36 cellular contexts compared by ENCODE assay signal in genomic region chr5:9605041-9605440, GRCh38. TPM values are rescaled to one million over a fixed set of nuclear protein-coding genes. Genes with fewer than 3 reads are reported as not detected.
"Had no signal": no experiment of that assay in that cellular context is flagged by ENCODE, and none has a peak within 500 bp of the region (broad histone marks: within the 10 kb centered on the region; RNA-seq: fewer than 3 reads in every experiment).

No MANE protein-coding gene starts in this region.

- H3K9me3 Mint-ChIP-seq: activated B cell treated with CpG ODN at 0.5 μM for 24 hours; activated CD4-positive, alpha-beta memory T cell treated with anti-CD3 and anti-CD28 coated beads for 36 hours; activated T-cell treated with anti-CD3 and anti-CD28 coated beads, Interleukin-2, amount 50 U/mL, for 24 hours; T-helper 1 cell treated with Interleukin-12 subunit alpha and Interleukin-12 subunit beta and Interleukin-4 antibody, amounts not matched to agents 30 μg/mL and 1 μg/mL, for 36 hours; T-helper 2 cell treated with Interferon-gamma antibody and Interleukin-4, amounts not matched to agents 5 μg/mL and 100 μg/mL, for 36 hours had no signal

- DNase-seq: activated B cell treated with CpG ODN at 0.5 μM for 24 hours; activated CD4-positive, alpha-beta memory T cell treated with anti-CD3 and anti-CD28 coated beads for 36 hours; activated CD4-positive, alpha-beta T cell treated with anti-CD3 and anti-CD28 coated beads for 4 hours; activated CD4-positive, alpha-beta T cell treated with anti-CD3 and anti-CD28 coated beads, Interleukin-2, amount 10 ng/mL, durations not matched to agents 24 days and 14 days; activated CD4-positive, alpha-beta T cell treated with anti-CD3 and anti-CD28 coated beads, Interleukin-2, amount 50 U/mL, for 1 hour; activated CD4-positive, alpha-beta T cell treated with anti-CD3 and anti-CD28 coated beads, Interleukin-2, amount 50 U/mL, for 4 hours; activated CD4-positive, CD25-positive, alpha-beta regulatory T cell treated with anti-CD3 and anti-CD28 coated beads, Interleukin-2, amount 50 U/mL, for 72 hours; activated CD8-positive, alpha-beta memory T cell treated with anti-CD3 and anti-CD28 coated beads for 24 hours; activated CD8-positive, alpha-beta memory T cell treated with anti-CD3 and anti-CD28 coated beads, Interleukin-2, amount 10 ng/mL, durations not matched to agents 7 days and 5 days; activated CD8-positive, alpha-beta memory T cell treated with anti-CD3 and anti-CD28 coated beads, Interleukin-2, amount 50 U/mL, for 48 hours; activated CD8-positive, alpha-beta T cell treated with anti-CD3 and anti-CD28 coated beads, Interleukin-2, amount 10 ng/mL, durations not matched to agents 7 days and 5 days; activated effector memory CD4-positive, alpha-beta T cell treated with Interleukin-2 at 50 U/mL for 16 hours; activated gamma-delta T cell; activated naive CD4-positive, alpha-beta T cell treated with anti-CD3 and anti-CD28 coated beads, Interleukin-2, amount 10 ng/mL, durations not matched to agents 7 days and 5 days; activated naive CD4-positive, alpha-beta T cell treated with Interleukin-2 at 50 U/mL for 16 hours; activated naive CD8-positive, alpha-beta T cell treated with anti-CD3 and anti-CD28 coated beads, Interleukin-2, amount 10 ng/mL, durations not matched to agents 7 days and 5 days; activated naive CD8-positive, alpha-beta T cell treated with anti-CD3 and anti-CD28 coated beads, Interleukin-2, amount 50 U/mL, for 24 hours; activated T-cell treated with anti-CD3 and anti-CD28 coated beads, Interleukin-2, amount 50 U/mL, for 24 hours; activated T-cell treated with anti-CD3 and anti-CD28 coated beads, Interleukin-2, amount 50 U/mL, for 48 hours; amygdala; anterior cingulate cortex; body of pancreas; brain microvascular endothelial cell; central memory CD4-positive, alpha-beta T cell; T-helper 2 cell; T-helper 9 cell had no signal

- H3K27me3 ChIP-seq: ascending aorta, body of pancreas, brain microvascular endothelial cell, breast epithelium had no signal

- ATAC-seq: activated CD8-positive, alpha-beta memory T cell treated with anti-CD3 and anti-CD28 coated beads, Interleukin-2, amount 10 ng/mL, durations not matched to agents 7 days and 5 days; activated CD8-positive, alpha-beta T cell treated with anti-CD3 and anti-CD28 coated beads, Interleukin-2, amount 10 ng/mL, durations not matched to agents 7 days and 5 days; activated naive CD8-positive, alpha-beta T cell treated with anti-CD3 and anti-CD28 coated beads, Interleukin-2, amount 50 U/mL, for 24 hours; body of pancreas had no signal

- H3K4me3 Mint-ChIP-seq: activated B cell treated with CpG ODN at 0.5 μM for 24 hours; activated CD4-positive, alpha-beta memory T cell treated with anti-CD3 and anti-CD28 coated beads for 36 hours; activated CD4-positive, alpha-beta T cell treated with anti-CD3 and anti-CD28 coated beads, Interleukin-2, amount 10 ng/mL, durations not matched to agents 24 days and 14 days; activated CD8-positive, alpha-beta memory T cell treated with anti-CD3 and anti-CD28 coated beads, Interleukin-2, amount 10 ng/mL, durations not matched to agents 7 days and 5 days; activated CD8-positive, alpha-beta T cell treated with anti-CD3 and anti-CD28 coated beads, Interleukin-2, amount 10 ng/mL, durations not matched to agents 7 days and 5 days; activated naive CD4-positive, alpha-beta T cell treated with anti-CD3 and anti-CD28 coated beads, Interleukin-2, amount 10 ng/mL, durations not matched to agents 7 days and 5 days; activated naive CD4-positive, alpha-beta T cell treated with anti-CD3 and anti-CD28 coated beads, Interleukin-2, amount 50 U/mL, for 24 hours; activated naive CD8-positive, alpha-beta T cell; activated naive CD8-positive, alpha-beta T cell treated with anti-CD3 and anti-CD28 coated beads, Interleukin-2, amount 10 ng/mL, durations not matched to agents 7 days and 5 days; activated naive CD8-positive, alpha-beta T cell treated with anti-CD3 and anti-CD28 coated beads, Interleukin-2, amount 50 U/mL, for 24 hours; activated T-cell treated with anti-CD3 and anti-CD28 coated beads, Interleukin-2, amount 50 U/mL, for 24 hours; T-helper 1 cell treated with Interleukin-12 subunit alpha and Interleukin-12 subunit beta and Interleukin-4 antibody, amounts not matched to agents 30 μg/mL and 1 μg/mL, for 36 hours; T-helper 2 cell treated with Interferon-gamma antibody and Interleukin-4, amounts not matched to agents 5 μg/mL and 100 μg/mL, for 36 hours had no signal

- H3K36me3 Mint-ChIP-seq: activated CD4-positive, alpha-beta memory T cell treated with anti-CD3 and anti-CD28 coated beads for 36 hours; activated CD8-positive, alpha-beta memory T cell treated with anti-CD3 and anti-CD28 coated beads, Interleukin-2, amount 10 ng/mL, durations not matched to agents 7 days and 5 days; activated naive CD4-positive, alpha-beta T cell treated with anti-CD3 and anti-CD28 coated beads, Interleukin-2, amount 10 ng/mL, durations not matched to agents 7 days and 5 days; activated naive CD4-positive, alpha-beta T cell treated with anti-CD3 and anti-CD28 coated beads, Interleukin-2, amount 50 U/mL, for 24 hours; activated naive CD8-positive, alpha-beta T cell; activated naive CD8-positive, alpha-beta T cell treated with anti-CD3 and anti-CD28 coated beads, Interleukin-2, amount 10 ng/mL, durations not matched to agents 7 days and 5 days had no signal

- H3K27ac ChIP-seq: ascending aorta, body of pancreas, brain microvascular endothelial cell, breast epithelium, VCaP had no signal

- FAIRE-seq: TTC549 had no signal

- H3K4me1 Mint-ChIP-seq: activated B cell treated with CpG ODN at 0.5 μM for 24 hours; activated CD4-positive, alpha-beta T cell treated with anti-CD3 and anti-CD28 coated beads, Interleukin-2, amount 10 ng/mL, durations not matched to agents 24 days and 14 days; activated CD8-positive, alpha-beta memory T cell treated with anti-CD3 and anti-CD28 coated beads, Interleukin-2, amount 10 ng/mL, durations not matched to agents 7 days and 5 days; activated naive CD4-positive, alpha-beta T cell treated with anti-CD3 and anti-CD28 coated beads, Interleukin-2, amount 10 ng/mL, durations not matched to agents 7 days and 5 days; activated naive CD4-positive, alpha-beta T cell treated with anti-CD3 and anti-CD28 coated beads, Interleukin-2, amount 50 U/mL, for 24 hours; activated naive CD8-positive, alpha-beta T cell treated with anti-CD3 and anti-CD28 coated beads, Interleukin-2, amount 10 ng/mL, durations not matched to agents 7 days and 5 days; activated naive CD8-positive, alpha-beta T cell treated with anti-CD3 and anti-CD28 coated beads, Interleukin-2, amount 50 U/mL, for 24 hours had no signal

- H3K4me3 ChIP-seq: ascending aorta, body of pancreas, breast epithelium had no signal

- H3K27ac Mint-ChIP-seq: activated B cell treated with CpG ODN at 0.5 μM for 24 hours; activated CD4-positive, alpha-beta memory T cell treated with anti-CD3 and anti-CD28 coated beads for 36 hours; activated CD4-positive, alpha-beta T cell treated with anti-CD3 and anti-CD28 coated beads, Interleukin-2, amount 10 ng/mL, durations not matched to agents 24 days and 14 days; activated CD8-positive, alpha-beta memory T cell treated with anti-CD3 and anti-CD28 coated beads, Interleukin-2, amount 10 ng/mL, durations not matched to agents 7 days and 5 days; activated CD8-positive, alpha-beta T cell treated with anti-CD3 and anti-CD28 coated beads, Interleukin-2, amount 10 ng/mL, durations not matched to agents 7 days and 5 days; activated naive CD4-positive, alpha-beta T cell treated with anti-CD3 and anti-CD28 coated beads, Interleukin-2, amount 10 ng/mL, durations not matched to agents 7 days and 5 days; activated naive CD4-positive, alpha-beta T cell treated with anti-CD3 and anti-CD28 coated beads, Interleukin-2, amount 50 U/mL, for 24 hours; activated naive CD8-positive, alpha-beta T cell; activated naive CD8-positive, alpha-beta T cell treated with anti-CD3 and anti-CD28 coated beads, Interleukin-2, amount 10 ng/mL, durations not matched to agents 7 days and 5 days; activated naive CD8-positive, alpha-beta T cell treated with anti-CD3 and anti-CD28 coated beads, Interleukin-2, amount 50 U/mL, for 24 hours; activated T-cell treated with anti-CD3 and anti-CD28 coated beads, Interleukin-2, amount 50 U/mL, for 24 hours; activated T-helper 2 cell treated with anti-CD3 and anti-CD28 coated beads, Interferon-gamma antibody, Interleukin-2, Interleukin-4, amounts not matched to agents 10 μg/mL and 5 μg/mL and 100 μg/mL, durations not matched to agents 14 hours and 24 hours and 36 hours; T-helper 1 cell treated with Interleukin-12 subunit alpha and Interleukin-12 subunit beta and Interleukin-4 antibody, amounts not matched to agents 30 μg/mL and 1 μg/mL, for 36 hours; T-helper 2 cell treated with Interferon-gamma antibody and Interleukin-4, amounts not matched to agents 5 μg/mL and 100 μg/mL, for 36 hours had no signal

- H3K4me1 ChIP-seq: ascending aorta, body of pancreas, breast epithelium had no signal

- H3K27me3 Mint-ChIP-seq: activated B cell treated with CpG ODN at 0.5 μM for 24 hours; activated CD4-positive, alpha-beta memory T cell treated with anti-CD3 and anti-CD28 coated beads for 36 hours; activated CD4-positive, alpha-beta T cell treated with anti-CD3 and anti-CD28 coated beads, Interleukin-2, amount 10 ng/mL, durations not matched to agents 24 days and 14 days; activated CD8-positive, alpha-beta memory T cell treated with anti-CD3 and anti-CD28 coated beads, Interleukin-2, amount 10 ng/mL, durations not matched to agents 7 days and 5 days; activated naive CD4-positive, alpha-beta T cell treated with anti-CD3 and anti-CD28 coated beads, Interleukin-2, amount 10 ng/mL, durations not matched to agents 7 days and 5 days; activated naive CD4-positive, alpha-beta T cell treated with anti-CD3 and anti-CD28 coated beads, Interleukin-2, amount 50 U/mL, for 24 hours; activated naive CD8-positive, alpha-beta T cell; activated naive CD8-positive, alpha-beta T cell treated with anti-CD3 and anti-CD28 coated beads, Interleukin-2, amount 10 ng/mL, durations not matched to agents 7 days and 5 days; activated naive CD8-positive, alpha-beta T cell treated with anti-CD3 and anti-CD28 coated beads, Interleukin-2, amount 50 U/mL, for 24 hours; activated T-cell treated with anti-CD3 and anti-CD28 coated beads, Interleukin-2, amount 50 U/mL, for 24 hours had no signal

- H3K9me3 ChIP-seq: ascending aorta, body of pancreas had no signal

- H3K36me3 ChIP-seq: ascending aorta, brain microvascular endothelial cell, breast epithelium had no signal

RNA-seq across cellular contexts. Expression of gene TAS2R1, which starts 25.1 kb away (rescaled TPM):
- total RNA-seq: activated B cell treated with CpG ODN at 0.5 μM for 24 hours; activated CD4-positive, alpha-beta memory T cell treated with anti-CD3 and anti-CD28 coated beads for 36 hours; activated CD4-positive, alpha-beta T cell treated with anti-CD3 and anti-CD28 coated beads, Interleukin-2, amount 10 ng/mL, durations not matched to agents 24 days and 14 days; activated CD8-positive, alpha-beta memory T cell treated with anti-CD3 and anti-CD28 coated beads, Interleukin-2, amount 10 ng/mL, durations not matched to agents 7 days and 5 days; activated CD8-positive, alpha-beta T cell treated with anti-CD3 and anti-CD28 coated beads, Interleukin-2, amount 10 ng/mL, durations not matched to agents 7 days and 5 days; activated naive CD8-positive, alpha-beta T cell treated with anti-CD3 and anti-CD28 coated beads, Interleukin-2, amount 10 ng/mL, durations not matched to agents 7 days and 5 days; activated T-helper 2 cell treated with anti-CD3 and anti-CD28 coated beads, Interferon-gamma antibody, Interleukin-2, Interleukin-4, amounts not matched to agents 10 μg/mL and 5 μg/mL and 100 μg/mL, durations not matched to agents 14 hours and 24 hours and 36 hours; ascending aorta; body of pancreas; breast epithelium; cardiac septum had no signal

RNA-seq across cellular contexts. Expression of gene SEMA5A, which starts 59.2 kb away (rescaled TPM):
- total RNA-seq: activated B cell treated with CpG ODN at 0.5 μM for 24 hours; activated CD4-positive, alpha-beta T cell treated with anti-CD3 and anti-CD28 coated beads, Interleukin-2, amount 10 ng/mL, durations not matched to agents 24 days and 14 days; activated CD8-positive, alpha-beta T cell treated with anti-CD3 and anti-CD28 coated beads, Interleukin-2, amount 10 ng/mL, durations not matched to agents 7 days and 5 days had no signal
